ENCODE assay signal across 28 cellular contexts in genomic region chr13:113321546-113321945, GRCh38. TPM values are rescaled to one million over a fixed set of nuclear protein-coding genes. Genes with fewer than 3 reads are reported as not detected.
"Had no signal": no experiment of that assay in that cellular context is flagged by ENCODE, and none has a peak within 500 bp of the region (broad histone marks: within the 10 kb centered on the region; RNA-seq: fewer than 3 reads in every experiment).

No MANE protein-coding gene starts in this region.

- H3K27ac ChIP-seq: breast epithelium, SJCRH30 had no signal

- H3K4me2 ChIP-seq: SK-N-SH had no signal

- H3K9me3 ChIP-seq: breast epithelium, SJCRH30, SK-N-SH had no signal

- H3K4me3 ChIP-seq: breast epithelium, SJCRH30 had no signal

- H3K27me3 ChIP-seq: breast epithelium, SJCRH30 had no signal

- H3K4me1 ChIP-seq: breast epithelium, SJCRH30 had no signal

- ATAC-seq: activated CD8-positive, alpha-beta T cell treated with anti-CD3 and anti-CD28 coated beads, Interleukin-2, amount 10 ng/mL, durations not matched to agents 7 days and 5 days; Panc1; Right ventricle myocardium inferior had no signal

- H3K9ac ChIP-seq: SK-N-SH had no signal

- DNase-seq: activated CD4-positive, alpha-beta T cell treated with anti-CD3 and anti-CD28 coated beads for 48 hours; activated CD4-positive, alpha-beta T cell treated with anti-CD3 and anti-CD28 coated beads, Interleukin-2, amount 50 U/mL, for 4 hours; activated CD4-positive, CD25-positive, alpha-beta regulatory T cell treated with anti-CD3 and anti-CD28 coated beads, Interleukin-2, amount 50 U/mL, for 72 hours; activated CD8-positive, alpha-beta memory T cell treated with anti-CD3 and anti-CD28 coated beads, Interleukin-2, amount 50 U/mL, for 48 hours; activated CD8-positive, alpha-beta T cell treated with anti-CD3 and anti-CD28 coated beads, Interleukin-2, amount 10 ng/mL, durations not matched to agents 7 days and 5 days; activated naive CD4-positive, alpha-beta T cell; activated T-cell treated with anti-CD3 and anti-CD28 coated beads, Interleukin-2, amount 50 U/mL, for 1 hour; central memory CD4-positive, alpha-beta T cell; KG1; MV-4-11; NCI-H1092 treated with DMSO at 0.1 percent for 48 hours; NCI-H1417 treated with DMSO at 0.1 percent for 48 hours; NCI-H1694; NCI-H2029; NCI-H2107; NCI-H2171 treated with DMSO at 0.1 percent for 48 hours; NCI-H345; NCI-H510A; NCI-H69; NK-92 treated with Interleukin-12 subunit alpha and Interleukin-12 subunit beta, amount 100 ng/mL, for 24 hours; OCI-M1; RPMI8226; SJCRH30; SK-N-SH had no signal

RNA-seq across cellular contexts. Expression of gene GRTP1, which starts 42.4 kb away (rescaled TPM):
- total RNA-seq: activated CD8-positive, alpha-beta T cell treated with anti-CD3 and anti-CD28 coated beads, Interleukin-2, amount 10 ng/mL, durations not matched to agents 7 days and 5 days; LHCN-M2 had no signal
